Comparison of ENCODE assay signal across 8 cellular contexts in the genomic region with DNA sequence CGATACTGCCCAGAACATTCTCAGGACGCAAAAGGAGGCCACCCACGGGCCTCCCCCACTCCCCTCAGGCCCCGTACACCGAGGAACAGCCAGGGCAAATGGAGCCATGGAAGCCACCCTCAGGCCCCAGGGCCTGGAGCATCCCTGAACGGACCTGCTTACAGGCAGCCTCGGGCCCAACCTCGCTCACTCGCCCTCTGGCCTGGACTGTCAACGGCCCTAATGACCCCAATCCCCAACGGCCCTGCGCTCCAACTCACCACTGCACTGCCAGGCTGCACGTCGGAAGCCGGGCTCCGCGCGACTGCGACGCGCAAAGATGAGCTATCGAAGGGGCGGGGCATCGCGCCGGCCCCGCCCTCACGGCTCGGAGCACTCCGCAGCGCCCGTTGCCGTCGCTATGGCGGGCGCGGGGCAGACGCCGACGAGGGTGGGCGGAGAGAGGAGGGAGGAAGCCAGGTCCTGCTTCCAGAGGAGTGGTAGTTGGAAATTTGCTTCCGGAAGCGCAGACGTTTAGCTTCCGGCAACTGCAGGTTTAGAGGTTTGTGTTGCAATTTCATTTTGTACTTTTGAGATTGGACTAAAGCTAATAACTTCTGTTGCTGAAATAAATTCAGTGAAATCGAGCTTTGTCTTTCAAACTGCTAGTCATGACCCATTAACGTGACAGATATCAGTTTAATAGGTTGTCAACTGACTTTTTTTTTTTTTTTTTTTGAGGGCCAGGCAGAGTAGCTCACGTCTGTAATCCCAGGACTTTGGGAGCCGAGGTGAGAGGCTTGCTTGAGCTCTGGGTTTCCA. TPM values are rescaled to one million over a fixed set of nuclear protein-coding genes. Genes with fewer than 3 reads are reported as not detected.
DNase-seq lines count a peak whose midpoint lies in the region; ATAC-seq and TF ChIP-seq lines count a peak whose summit lies in the region.

Gene SKIC8, minus strand, starts transcription at position 308 of the 801 bp plus-strand sequence. CDS start 3,923 bp downstream, outside the sequence.

- TF ChIP-seq POLR2A in Peyer's patch (IDR thresholded peaks at IDR 0.05): peak; percentile 64 to 72
- TF ChIP-seq POLR2A in esophagus muscularis mucosa (IDR thresholded peaks at IDR 0.05; ENCODE audit: low read depth): peak; percentile 56

- peak within 1 kb of the TSS; percentile 58 for H2AFZ ChIP-seq in KMS-11 (ENCODE audit: low read depth)

- H3K9ac ChIP-seq in KMS-11: peak within 1 kb of the TSS; percentile 78

- no peaks in the 10 kb centered on the region for H3K27me3 ChIP-seq in KMS-11 (ENCODE audit: insufficient read depth, low read depth)
- H3K27me3 ChIP-seq in Peyer's patch: peaks cover 0 to 4% of the 10 kb centered on the region in 2 donors
- H3K27me3 ChIP-seq in esophagus muscularis mucosa: peaks cover 0 to 13% (median 5%) of the 10 kb centered on the region in 4 donors

- H3K4me3 Mint-ChIP-seq in activated T-cell treated with anti-CD3 and anti-CD28 coated beads, Interleukin-2, amount 50 U/mL, for 4 hours: peak within 1 kb of the TSS; percentile 99

- peak within 1 kb of the TSS; percentile 99 for H3K4me2 ChIP-seq in KMS-11

- TF ChIP-seq CTCF in KMS-11 (conservative IDR thresholded peaks at IDR 0.05; ENCODE audit: low read depth, low read length) (0 out of 2 replicates have a peak, but pooled peaks have one; percentile 23), Peyer's patch (IDR thresholded peaks at IDR 0.05) (no peak), esophagus muscularis mucosa (IDR thresholded peaks at IDR 0.05) (no peak)

- ATAC-seq in GM21737 (IDR thresholded peaks at IDR 0.05; ENCODE audit: unreplicated experiment): peak; percentile 86
- peak; percentile 96 to 97 for ATAC-seq in activated T-cell treated with anti-CD3 and anti-CD28 coated beads, Interleukin-2, amount 50 U/mL, for 4 hours

- H3K9me3 ChIP-seq in Peyer's patch (no peaks in the 10 kb centered on the region), esophagus muscularis mucosa (no peaks in the 10 kb centered on the region)

- TF ChIP-seq EP300 in esophagus muscularis mucosa (IDR thresholded peaks at IDR 0.05): no peak

- H3K4me3 ChIP-seq in KMS-11 (IDR thresholded peaks at IDR 0.05; ENCODE audit: insufficient read depth, low read depth, low read length): no peak within 1 kb of the TSS
- peak within 1 kb of the TSS; percentile 68 to 93 (median 80) for H3K4me3 ChIP-seq in Peyer's patch
- peak within 1 kb of the TSS; percentile 77 to 95 (median 78) for H3K4me3 ChIP-seq in esophagus muscularis mucosa

- peaks cover 16% of the 10 kb centered on the region for H3K4me1 ChIP-seq in KMS-11 (ENCODE audit: low read depth, poor library complexity, severe bottlenecking)
- peaks cover 0 to 6% (median 3%) of the 10 kb centered on the region in 4 donors for H3K4me1 ChIP-seq in Peyer's patch
- peaks cover 15 to 25% (median 20%) of the 10 kb centered on the region in 4 donors for H3K4me1 ChIP-seq in esophagus muscularis mucosa

- H3K9me3 Mint-ChIP-seq in activated T-cell treated with anti-CD3 and anti-CD28 coated beads, Interleukin-2, amount 50 U/mL, for 4 hours: no peaks in the 10 kb centered on the region

- H3K27me3 Mint-ChIP-seq in activated T-cell treated with anti-CD3 and anti-CD28 coated beads, Interleukin-2, amount 50 U/mL, for 4 hours (ENCODE audit: low read depth): no peaks in the 10 kb centered on the region

- peaks cover 5% of the 10 kb centered on the region for H3K36me3 Mint-ChIP-seq in activated T-cell treated with anti-CD3 and anti-CD28 coated beads, Interleukin-2, amount 50 U/mL, for 4 hours (ENCODE audit: insufficient read depth)

- peaks cover 21% of the 10 kb centered on the region for H3K4me1 Mint-ChIP-seq in activated T-cell treated with anti-CD3 and anti-CD28 coated beads, Interleukin-2, amount 50 U/mL, for 4 hours (ENCODE audit: low read depth)

- peaks cover 24% of the 10 kb centered on the region for H3K79me2 ChIP-seq in KMS-11 (ENCODE audit: insufficient read depth, low read depth)

- WGBS in esophagus muscularis mucosa: 0% methylated on average over 13 of the region's 49 CpGs

- no peaks in the 10 kb centered on the region for H4K20me1 ChIP-seq in KMS-11 (ENCODE audit: insufficient read depth)

- DNase-seq in DMS79 treated with DMSO at 0.1 percent for 48 hours (lab: John Stamatoyannopoulos, UW) (peak; percentile 67), Peyer's patch (peak; percentile 83 to 96 (median 95)), esophagus muscularis mucosa (ENCODE audit: extremely low spot score) (peak; percentile 95), myocyte (ENCODE audit: low read depth) (peak; percentile 93)
- DNase-seq in activated T-cell treated with anti-CD3 and anti-CD28 coated beads, Interleukin-2, amount 50 U/mL, for 4 hours: peak; percentile 87
- DNase-seq in stimulated activated CD8-positive, alpha-beta memory T cell treated with anti-CD3 and anti-CD28 coated beads, Interleukin-7, amount 100 ng/mL, for 4 hours (ENCODE audit: low read depth in 2 of 2): peak; percentile 74 to 85

- intact Hi-C loops in esophagus muscularis mucosa (cut with DNase I): no loop called here

- H3K27ac ChIP-seq in KMS-11: peak within 1 kb of the TSS; percentile 43; the same call in 1 of the 2 replicates
- peak within 1 kb of the TSS; percentile 39 to 82 (median 67) for H3K27ac ChIP-seq in Peyer's patch
- peak within 1 kb of the TSS; percentile 79 to 89 (median 82) for H3K27ac ChIP-seq in esophagus muscularis mucosa (replicated peaks in 1 of 4)

- H3K36me3 ChIP-seq in KMS-11 (ENCODE audit: insufficient read depth) (no peaks in the 10 kb centered on the region), Peyer's patch (peaks cover 0 to under 1% (median 0%) of the 10 kb centered on the region in 3 donors), esophagus muscularis mucosa (peaks cover 0 to 13% (median 8%) of the 10 kb centered on the region in 4 donors)

RNA-seq across cellular contexts. Expression of gene SKIC8, which starts in this region (rescaled TPM):
- total RNA-seq in Peyer's patch (10 to 100 TPM; 23.7 to 46.2 (median 43.7) TPM), esophagus muscularis mucosa (10 to 100 TPM; 34.7 to 52.7 (median 42.7) TPM), myocyte (49.5 and 56.8 TPM in 2 replicates)
- total RNA-seq in activated T-cell treated with anti-CD3 and anti-CD28 coated beads, Interleukin-2, amount 50 U/mL, for 4 hours: 10 to 100 TPM; 52.8 to 54.5 (median 53.6) TPM
- polyA plus RNA-seq in myocyte (2012): 70.5 TPM
